Comparison of ENCODE assay signal across 16 cellular contexts in genomic region chr18:5158171-5158570, GRCh38. TPM values are rescaled to one million over a fixed set of nuclear protein-coding genes. Genes with fewer than 3 reads are reported as not detected.
"Had no signal": no experiment of that assay in that cellular context is flagged by ENCODE, and none has a peak within 500 bp of the region (broad histone marks: within the 10 kb centered on the region; RNA-seq: fewer than 3 reads in every experiment).

No MANE protein-coding gene starts in this region.

- DNase-seq: activated CD4-positive, alpha-beta memory T cell treated with anti-CD3 and anti-CD28 coated beads for 36 hours; activated CD8-positive, alpha-beta memory T cell treated with anti-CD3 and anti-CD28 coated beads, Interleukin-2, amount 50 U/mL, for 48 hours; esophagus squamous epithelium; foreskin fibroblast; glutamatergic neuron; left colon; midbrain; naive B cell; occipital lobe; right lobe of liver had no signal

- H3K27ac ChIP-seq: ascending aorta, esophagus squamous epithelium, prostate gland, right lobe of liver had no signal

- H3K4me3 ChIP-seq: ascending aorta, esophagus squamous epithelium, lung, prostate gland, right lobe of liver had no signal

- H3K36me3 Mint-ChIP-seq: activated CD4-positive, alpha-beta memory T cell treated with anti-CD3 and anti-CD28 coated beads for 36 hours; naive B cell; stimulated activated effector memory CD8-positive, alpha-beta T cell treated with anti-CD3 and anti-CD28 coated beads, Interleukin-12 subunit alpha, Interleukin-12 subunit beta, amount 100 ng/mL, for 72 hours; type B pancreatic cell had no signal

- ATAC-seq: left colon; right lobe of liver; stimulated activated effector memory CD8-positive, alpha-beta T cell treated with anti-CD3 and anti-CD28 coated beads, Interleukin-12 subunit alpha, Interleukin-12 subunit beta, amount 100 ng/mL, for 72 hours had no signal

- H3K27ac Mint-ChIP-seq: naive B cell; stimulated activated effector memory CD8-positive, alpha-beta T cell treated with anti-CD3 and anti-CD28 coated beads, Interleukin-12 subunit alpha, Interleukin-12 subunit beta, amount 100 ng/mL, for 72 hours; T-helper 2 cell treated with Interferon-gamma antibody and Interleukin-4, amounts not matched to agents 5 μg/mL and 100 μg/mL, for 36 hours; type B pancreatic cell had no signal

- H3K4me1 ChIP-seq: ascending aorta, esophagus squamous epithelium, prostate gland, right lobe of liver had no signal

- H3K27me3 ChIP-seq: ascending aorta, esophagus squamous epithelium, right lobe of liver had no signal

- H3K4me3 Mint-ChIP-seq: activated CD4-positive, alpha-beta memory T cell treated with anti-CD3 and anti-CD28 coated beads for 36 hours; stimulated activated effector memory CD8-positive, alpha-beta T cell treated with anti-CD3 and anti-CD28 coated beads, Interleukin-12 subunit alpha, Interleukin-12 subunit beta, amount 100 ng/mL, for 72 hours; T-helper 2 cell treated with Interferon-gamma antibody and Interleukin-4, amounts not matched to agents 5 μg/mL and 100 μg/mL, for 36 hours; type B pancreatic cell had no signal

- H3K27me3 Mint-ChIP-seq: activated CD4-positive, alpha-beta memory T cell treated with anti-CD3 and anti-CD28 coated beads for 36 hours; type B pancreatic cell had no signal

- H3K9me3 Mint-ChIP-seq: activated CD4-positive, alpha-beta memory T cell treated with anti-CD3 and anti-CD28 coated beads for 36 hours; naive B cell; stimulated activated effector memory CD8-positive, alpha-beta T cell treated with anti-CD3 and anti-CD28 coated beads, Interleukin-12 subunit alpha, Interleukin-12 subunit beta, amount 100 ng/mL, for 72 hours; T-helper 2 cell treated with Interferon-gamma antibody and Interleukin-4, amounts not matched to agents 5 μg/mL and 100 μg/mL, for 36 hours; type B pancreatic cell had no signal

- H3K9me3 ChIP-seq: ascending aorta, esophagus squamous epithelium, prostate gland, right lobe of liver had no signal

- H3K4me1 Mint-ChIP-seq: stimulated activated effector memory CD8-positive, alpha-beta T cell treated with anti-CD3 and anti-CD28 coated beads, Interleukin-12 subunit alpha, Interleukin-12 subunit beta, amount 100 ng/mL, for 72 hours had no signal

- H3K36me3 ChIP-seq: ascending aorta, esophagus squamous epithelium, prostate gland, right lobe of liver had no signal

RNA-seq across cellular contexts. Expression of gene AKAIN1, which starts 38.9 kb away (rescaled TPM):
- total RNA-seq: activated CD4-positive, alpha-beta memory T cell treated with anti-CD3 and anti-CD28 coated beads for 36 hours; ascending aorta; left colon; lung; prostate gland had no signal
- polyA plus RNA-seq: lung had no signal
